39 cellular contexts compared by ENCODE assay signal in the genomic region with DNA sequence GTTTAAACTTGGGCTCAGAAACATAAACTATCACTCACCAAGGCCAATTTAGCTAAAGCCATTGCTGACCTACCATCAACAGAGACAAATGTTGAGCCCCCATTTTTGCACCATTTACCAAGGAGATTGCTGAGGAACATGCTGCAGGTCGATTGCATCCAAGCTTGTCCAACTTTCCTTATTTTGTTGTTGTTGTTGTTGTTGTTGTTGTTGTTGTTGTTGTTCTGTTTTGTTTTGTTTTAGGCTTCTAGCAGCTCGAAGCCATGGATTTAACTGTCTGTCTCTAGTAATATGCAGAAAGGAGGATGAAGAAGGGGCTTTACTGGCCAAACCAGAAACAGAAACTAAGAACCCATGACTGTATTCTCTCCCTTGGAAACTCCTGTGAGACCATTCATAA.
"Had no signal": no experiment of that assay in that cellular context is flagged by ENCODE, and none has a peak within 500 bp of the region (broad histone marks: within the 10 kb centered on the region; RNA-seq: fewer than 3 reads in every experiment).

No MANE protein-coding gene starts in this region.

- H3K4me1 Mint-ChIP-seq: activated naive CD4-positive, alpha-beta T cell treated with anti-CD3 and anti-CD28 coated beads, Interleukin-2, amount 10 ng/mL, durations not matched to agents 7 days and 5 days; activated naive CD4-positive, alpha-beta T cell treated with anti-CD3 and anti-CD28 coated beads, Interleukin-2, amount 50 U/mL, for 24 hours; activated naive CD8-positive, alpha-beta T cell treated with anti-CD3 and anti-CD28 coated beads for 36 hours; activated naive CD8-positive, alpha-beta T cell treated with anti-CD3 and anti-CD28 coated beads, Interleukin-2, amount 10 ng/mL, durations not matched to agents 7 days and 5 days; activated naive CD8-positive, alpha-beta T cell treated with anti-CD3 and anti-CD28 coated beads, Interleukin-2, amount 50 U/mL, for 24 hours; activated T-helper 17 cell treated with anti-CD3 and anti-CD28 coated beads, Interleukin-2, amount 50 U/mL, for 72 hours; brain; central memory CD8-positive, alpha-beta T cell had no signal

- H3K27me3 Mint-ChIP-seq: activated naive CD4-positive, alpha-beta T cell treated with anti-CD3 and anti-CD28 coated beads, Interleukin-2, amount 10 ng/mL, durations not matched to agents 7 days and 5 days; central memory CD8-positive, alpha-beta T cell had no signal

- H3K9me3 ChIP-seq: adrenal gland, ascending aorta, body of pancreas, breast epithelium had no signal

- H3K9me3 Mint-ChIP-seq: activated naive CD4-positive, alpha-beta T cell treated with anti-CD3 and anti-CD28 coated beads for 36 hours; activated naive CD4-positive, alpha-beta T cell treated with anti-CD3 and anti-CD28 coated beads, Interleukin-2, amount 10 ng/mL, durations not matched to agents 7 days and 5 days; activated naive CD4-positive, alpha-beta T cell treated with anti-CD3 and anti-CD28 coated beads, Interleukin-2, amount 50 U/mL, for 24 hours; activated naive CD8-positive, alpha-beta T cell treated with anti-CD3 and anti-CD28 coated beads for 36 hours; activated naive CD8-positive, alpha-beta T cell treated with anti-CD3 and anti-CD28 coated beads, Interleukin-2, amount 10 ng/mL, durations not matched to agents 7 days and 5 days; activated naive CD8-positive, alpha-beta T cell treated with anti-CD3 and anti-CD28 coated beads, Interleukin-2, amount 50 U/mL, for 24 hours; activated T-cell treated with anti-CD3 and anti-CD28 coated beads, Interleukin-2, amount 50 U/mL, for 24 hours; activated T-cell treated with anti-CD3 and anti-CD28 coated beads, Interleukin-2, amount 50 U/mL, for 4 hours; activated T-cell treated with anti-CD3 and anti-CD28 coated beads, Interleukin-2, amount 50 U/mL, for 72 hours; activated T-helper 1 cell treated with anti-CD3 and anti-CD28 coated beads, Interleukin-12 subunit alpha, Interleukin-12 subunit beta, Interleukin-2, Interleukin-4 antibody, amounts not matched to agents 30 ng/mL and 10 ng/mL and 1 ng/mL, durations not matched to agents 14 hours and 24 hours and 36 hours; activated T-helper 17 cell treated with anti-CD3 and anti-CD28 coated beads, Interleukin-2, amount 50 U/mL, for 72 hours; activated T-helper 2 cell treated with anti-CD3 and anti-CD28 coated beads, Interferon-gamma antibody, Interleukin-2, Interleukin-4, amounts not matched to agents 10 μg/mL and 5 μg/mL and 100 μg/mL, durations not matched to agents 14 hours and 24 hours and 36 hours; brain; central memory CD8-positive, alpha-beta T cell had no signal

- H3K36me3 Mint-ChIP-seq: activated naive CD4-positive, alpha-beta T cell treated with anti-CD3 and anti-CD28 coated beads, Interleukin-2, amount 10 ng/mL, durations not matched to agents 7 days and 5 days; activated naive CD4-positive, alpha-beta T cell treated with anti-CD3 and anti-CD28 coated beads, Interleukin-2, amount 50 U/mL, for 24 hours; activated naive CD4-positive, alpha-beta T cell treated with anti-CD3 and anti-CD28 coated beads, Interleukin-2, amount 50 U/mL, for 72 hours; activated naive CD8-positive, alpha-beta T cell; activated naive CD8-positive, alpha-beta T cell treated with anti-CD3 and anti-CD28 coated beads for 36 hours; activated naive CD8-positive, alpha-beta T cell treated with anti-CD3 and anti-CD28 coated beads, Interleukin-2, amount 10 ng/mL, durations not matched to agents 7 days and 5 days; brain had no signal

- H3K27me3 ChIP-seq: adrenal gland, ascending aorta, body of pancreas, brain microvascular endothelial cell, breast epithelium, cardiac muscle cell had no signal

- DNase-seq: activated effector memory CD4-positive, alpha-beta T cell treated with anti-CD3 and anti-CD28 coated beads, Interleukin-2, amount 50 U/mL, for 16 hours; activated effector memory CD4-positive, alpha-beta T cell treated with Interleukin-2 at 50 U/mL for 16 hours; activated gamma-delta T cell; activated gamma-delta T cell treated with Interleukin-2 at 50 U/mL for 16 hours; activated naive CD4-positive, alpha-beta T cell; activated naive CD4-positive, alpha-beta T cell treated with anti-CD3 and anti-CD28 coated beads for 36 hours; activated naive CD4-positive, alpha-beta T cell treated with anti-CD3 and anti-CD28 coated beads, Interleukin-2, amount 10 ng/mL, durations not matched to agents 7 days and 5 days; activated naive CD4-positive, alpha-beta T cell treated with anti-CD3 and anti-CD28 coated beads, Interleukin-2, amount 50 U/mL, for 16 hours; activated naive CD4-positive, alpha-beta T cell treated with Interleukin-2 at 50 U/mL for 16 hours; activated naive CD8-positive, alpha-beta T cell treated with anti-CD3 and anti-CD28 coated beads for 36 hours; activated naive CD8-positive, alpha-beta T cell treated with anti-CD3 and anti-CD28 coated beads, Interleukin-2, amount 10 ng/mL, durations not matched to agents 7 days and 5 days; activated naive CD8-positive, alpha-beta T cell treated with anti-CD3 and anti-CD28 coated beads, Interleukin-2, amount 50 U/mL, for 24 hours; activated T-cell treated with anti-CD3 and anti-CD28 coated beads, Interleukin-2, amount 50 U/mL, for 1 hour; activated T-cell treated with anti-CD3 and anti-CD28 coated beads, Interleukin-2, amount 50 U/mL, for 24 hours; activated T-cell treated with anti-CD3 and anti-CD28 coated beads, Interleukin-2, amount 50 U/mL, for 4 hours; activated T-cell treated with anti-CD3 and anti-CD28 coated beads, Interleukin-2, amount 50 U/mL, for 48 hours; activated T-cell treated with anti-CD3 and anti-CD28 coated beads, Interleukin-2, amount 50 U/mL, for 72 hours; adrenal gland; amniotic stem cell; amygdala; anterior cingulate cortex; aorta; body of pancreas; brain microvascular endothelial cell; caudate nucleus; central memory CD4-positive, alpha-beta T cell; cerebellar nuclear complex had no signal

- H3K27ac Mint-ChIP-seq: activated naive CD4-positive, alpha-beta T cell treated with anti-CD3 and anti-CD28 coated beads for 36 hours; activated naive CD4-positive, alpha-beta T cell treated with anti-CD3 and anti-CD28 coated beads, Interleukin-2, amount 10 ng/mL, durations not matched to agents 7 days and 5 days; activated naive CD4-positive, alpha-beta T cell treated with anti-CD3 and anti-CD28 coated beads, Interleukin-2, amount 50 U/mL, for 24 hours; activated naive CD4-positive, alpha-beta T cell treated with anti-CD3 and anti-CD28 coated beads, Interleukin-2, amount 50 U/mL, for 72 hours; activated naive CD8-positive, alpha-beta T cell; activated naive CD8-positive, alpha-beta T cell treated with anti-CD3 and anti-CD28 coated beads for 36 hours; activated naive CD8-positive, alpha-beta T cell treated with anti-CD3 and anti-CD28 coated beads, Interleukin-2, amount 10 ng/mL, durations not matched to agents 7 days and 5 days; activated naive CD8-positive, alpha-beta T cell treated with anti-CD3 and anti-CD28 coated beads, Interleukin-2, amount 50 U/mL, for 24 hours; activated T-cell treated with anti-CD3 and anti-CD28 coated beads, Interleukin-2, amount 50 U/mL, for 24 hours; activated T-cell treated with anti-CD3 and anti-CD28 coated beads, Interleukin-2, amount 50 U/mL, for 72 hours; activated T-helper 1 cell treated with anti-CD3 and anti-CD28 coated beads, Interleukin-12 subunit alpha, Interleukin-12 subunit beta, Interleukin-2, Interleukin-4 antibody, amounts not matched to agents 30 ng/mL and 10 ng/mL and 1 ng/mL, durations not matched to agents 14 hours and 24 hours and 36 hours; activated T-helper 17 cell treated with anti-CD3 and anti-CD28 coated beads, Interleukin-2, amount 50 U/mL, for 72 hours; activated T-helper 2 cell treated with anti-CD3 and anti-CD28 coated beads, Interferon-gamma antibody, Interleukin-2, Interleukin-4, amounts not matched to agents 10 μg/mL and 5 μg/mL and 100 μg/mL, durations not matched to agents 14 hours and 24 hours and 36 hours; brain had no signal

- H3K4me1 ChIP-seq: adrenal gland, ascending aorta, body of pancreas, breast epithelium had no signal

- H3K4me3 ChIP-seq: adrenal gland, ascending aorta, body of pancreas, breast epithelium, cardiac muscle cell had no signal

- ATAC-seq: activated naive CD4-positive, alpha-beta T cell treated with anti-CD3 and anti-CD28 coated beads, Interleukin-2, amount 50 U/mL, for 72 hours; activated naive CD8-positive, alpha-beta T cell treated with anti-CD3 and anti-CD28 coated beads, Interleukin-2, amount 50 U/mL, for 24 hours; activated T-cell treated with anti-CD3 and anti-CD28 coated beads, Interleukin-2, amount 50 U/mL, for 4 hours; activated T-cell treated with anti-CD3 and anti-CD28 coated beads, Interleukin-2, amount 50 U/mL, for 72 hours; activated T-helper 17 cell treated with anti-CD3 and anti-CD28 coated beads, Interleukin-2, amount 50 U/mL, for 72 hours; body of pancreas had no signal

- H3K4me3 Mint-ChIP-seq: activated naive CD4-positive, alpha-beta T cell treated with anti-CD3 and anti-CD28 coated beads for 36 hours; activated naive CD4-positive, alpha-beta T cell treated with anti-CD3 and anti-CD28 coated beads, Interleukin-2, amount 10 ng/mL, durations not matched to agents 7 days and 5 days; activated naive CD4-positive, alpha-beta T cell treated with anti-CD3 and anti-CD28 coated beads, Interleukin-2, amount 50 U/mL, for 24 hours; activated naive CD8-positive, alpha-beta T cell; activated naive CD8-positive, alpha-beta T cell treated with anti-CD3 and anti-CD28 coated beads for 36 hours; activated naive CD8-positive, alpha-beta T cell treated with anti-CD3 and anti-CD28 coated beads, Interleukin-2, amount 10 ng/mL, durations not matched to agents 7 days and 5 days; activated naive CD8-positive, alpha-beta T cell treated with anti-CD3 and anti-CD28 coated beads, Interleukin-2, amount 50 U/mL, for 24 hours; activated T-cell treated with anti-CD3 and anti-CD28 coated beads, Interleukin-2, amount 50 U/mL, for 24 hours; activated T-cell treated with anti-CD3 and anti-CD28 coated beads, Interleukin-2, amount 50 U/mL, for 4 hours; activated T-cell treated with anti-CD3 and anti-CD28 coated beads, Interleukin-2, amount 50 U/mL, for 72 hours; activated T-helper 1 cell treated with anti-CD3 and anti-CD28 coated beads, Interleukin-12 subunit alpha, Interleukin-12 subunit beta, Interleukin-2, Interleukin-4 antibody, amounts not matched to agents 30 ng/mL and 10 ng/mL and 1 ng/mL, durations not matched to agents 14 hours and 24 hours and 36 hours; activated T-helper 17 cell treated with anti-CD3 and anti-CD28 coated beads, Interleukin-2, amount 50 U/mL, for 72 hours; brain; central memory CD8-positive, alpha-beta T cell had no signal

- FAIRE-seq: astrocyte had no signal

- H3K36me3 ChIP-seq: adrenal gland, ascending aorta, brain microvascular endothelial cell, breast epithelium, cardiac muscle cell had no signal

- H3K27ac ChIP-seq: adrenal gland, ascending aorta, body of pancreas, brain microvascular endothelial cell, breast epithelium, cardiac muscle cell had no signal
